1 cellular context compared by ENCODE assay signal in the genomic region with DNA sequence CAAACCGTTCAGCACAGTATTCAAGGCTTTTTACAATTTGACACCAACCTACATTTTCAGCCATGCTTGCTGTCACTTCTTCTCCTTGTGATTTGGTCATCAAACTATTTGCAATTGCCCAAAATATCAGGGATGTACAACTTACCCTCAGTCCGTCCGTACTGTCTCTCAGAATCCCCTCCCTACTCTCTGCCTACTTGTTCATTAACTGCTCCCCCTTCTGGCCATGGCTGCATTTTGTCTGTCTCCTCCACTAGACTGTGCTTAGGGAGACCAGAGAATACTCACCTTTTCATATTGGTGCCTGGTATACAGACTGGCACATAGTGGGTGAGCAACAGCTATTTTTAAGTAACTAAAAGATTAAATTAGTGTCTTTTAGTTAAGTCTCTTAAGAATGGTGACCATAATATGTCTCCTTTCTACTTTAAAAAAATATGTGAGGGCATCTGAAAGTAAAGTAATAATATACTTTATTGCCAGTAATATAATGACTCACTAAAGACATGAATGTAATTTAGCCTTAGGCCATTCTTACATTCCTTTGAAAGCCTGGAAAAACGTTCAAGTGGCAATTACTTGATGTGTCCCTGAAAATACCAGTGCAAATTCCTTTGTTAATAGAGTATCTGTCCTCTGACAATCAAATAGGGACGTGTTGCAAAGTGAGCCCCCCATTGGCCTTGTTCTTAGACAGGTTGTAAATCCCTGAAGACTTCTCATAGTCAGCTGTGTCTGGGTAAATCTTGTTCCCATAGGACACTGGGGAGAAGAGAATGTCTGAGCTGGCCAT.
TF ChIP-seq lines count a peak whose summit lies in the region.

No MANE protein-coding gene starts in this region.

TF ChIP-seq in H1, 55 proteins besides CTCF, POLR2A, EP300 and RAD21 (continued from another document):
- TF ChIP-seq CREB1 (IDR thresholded peaks at IDR 0.05) (no peak), POU5F1 (IDR thresholded peaks at IDR 0.05; ENCODE audit: low read depth, low read length) (no peak), CBX8 (IDR thresholded peaks at IDR 0.05; ENCODE audit: borderline replicate concordance, low read depth, low read length) (no peak), TEAD4 (IDR thresholded peaks at IDR 0.05; ENCODE audit: low read depth, low read length) (no peak), CEBPB (IDR thresholded peaks at IDR 0.05; ENCODE audit: low read depth, low read length) (no peak)
- TF ChIP-seq, protein P1, sequence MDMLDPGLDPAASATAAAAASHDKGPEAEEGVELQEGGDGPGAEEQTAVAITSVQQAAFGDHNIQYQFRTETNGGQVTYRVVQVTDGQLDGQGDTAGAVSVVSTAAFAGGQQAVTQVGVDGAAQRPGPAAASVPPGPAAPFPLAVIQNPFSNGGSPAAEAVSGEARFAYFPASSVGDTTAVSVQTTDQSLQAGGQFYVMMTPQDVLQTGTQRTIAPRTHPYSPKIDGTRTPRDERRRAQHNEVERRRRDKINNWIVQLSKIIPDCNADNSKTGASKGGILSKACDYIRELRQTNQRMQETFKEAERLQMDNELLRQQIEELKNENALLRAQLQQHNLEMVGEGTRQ (IDR thresholded peaks at IDR 0.05; ENCODE audit: low read length) = no peak
